In the genomic region with DNA sequence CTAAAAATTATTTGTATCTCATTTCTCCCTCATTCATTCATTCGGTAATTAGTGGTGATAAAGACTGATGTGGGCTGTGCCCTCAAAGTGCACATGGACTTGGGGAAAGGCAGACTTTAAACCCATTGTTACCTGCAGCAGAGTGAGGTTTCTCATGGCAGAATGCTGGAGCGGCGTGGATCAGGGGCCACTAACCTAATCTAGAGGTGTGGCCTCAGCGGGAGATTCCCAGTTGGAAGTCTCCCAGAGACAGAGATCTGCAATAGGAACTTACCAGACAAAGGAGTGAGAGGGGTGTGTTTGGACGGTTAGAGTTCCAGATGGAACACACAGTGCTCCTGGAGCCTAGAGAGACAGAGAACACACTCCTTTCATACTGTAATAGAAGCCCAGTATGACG, we compare ENCODE assay signal across 32 cellular contexts.
"Had no signal": no experiment of that assay in that cellular context is flagged by ENCODE, and none has a peak within 500 bp of the region (broad histone marks: within the 10 kb centered on the region; RNA-seq: fewer than 3 reads in every experiment).

No MANE protein-coding gene starts in this region.

- H3K27ac Mint-ChIP-seq: activated B cell treated with CpG ODN at 0.5 μM for 24 hours; activated CD8-positive, alpha-beta T cell treated with anti-CD3 and anti-CD28 coated beads for 36 hours; T-cell had no signal

- H3K4me1 ChIP-seq: adrenal gland, body of pancreas had no signal

- H3K4me1 Mint-ChIP-seq: activated B cell treated with CpG ODN at 0.5 μM for 24 hours; activated naive CD4-positive, alpha-beta T cell treated with anti-CD3 and anti-CD28 coated beads, Interleukin-2, amount 50 U/mL, for 24 hours; activated T-helper 17 cell treated with anti-CD3 and anti-CD28 coated beads, Interleukin-2, amount 50 U/mL, for 72 hours had no signal

- DNase-seq: activated B cell treated with CpG ODN at 0.5 μM for 24 hours; activated CD4-positive, alpha-beta T cell treated with anti-CD3 and anti-CD28 coated beads for 4 hours; activated CD4-positive, CD25-positive, alpha-beta regulatory T cell treated with anti-CD3 and anti-CD28 coated beads, Interleukin-2, amount 50 U/mL, for 72 hours; activated CD8-positive, alpha-beta T cell treated with anti-CD3 and anti-CD28 coated beads for 36 hours; activated effector memory CD4-positive, alpha-beta T cell treated with anti-CD3 and anti-CD28 coated beads, Interleukin-2, amount 50 U/mL, for 16 hours; activated naive CD4-positive, alpha-beta T cell; activated T-cell treated with anti-CD3 and anti-CD28 coated beads for 4 hours; activated T-cell treated with anti-CD3 and anti-CD28 coated beads, Interleukin-2, amount 50 U/mL, for 48 hours; adrenal gland; body of pancreas; caudate nucleus; NCI-H1092 treated with DMSO at 0.1 percent for 48 hours; NCI-H1417; NCI-H146; NCI-H187; NCI-H2029 treated with DMSO at 0.1 percent for 48 hours; NCI-H2107; NCI-H2171; NCI-H510A; NCI-H526; NCI-H748 treated with DMSO at 0.1 percent for 48 hours; PC-9; SIG-M5; T-cell; T-helper 2 cell; T-helper 9 cell had no signal

- H3K4me3 Mint-ChIP-seq: activated B cell treated with CpG ODN at 0.5 μM for 24 hours; activated CD8-positive, alpha-beta T cell treated with anti-CD3 and anti-CD28 coated beads for 36 hours; activated naive CD4-positive, alpha-beta T cell treated with anti-CD3 and anti-CD28 coated beads, Interleukin-2, amount 50 U/mL, for 24 hours; activated T-helper 17 cell treated with anti-CD3 and anti-CD28 coated beads, Interleukin-2, amount 50 U/mL, for 72 hours; T-cell had no signal

- H3K9me3 Mint-ChIP-seq: activated B cell treated with CpG ODN at 0.5 μM for 24 hours; activated CD8-positive, alpha-beta T cell treated with anti-CD3 and anti-CD28 coated beads for 36 hours; activated naive CD4-positive, alpha-beta T cell treated with anti-CD3 and anti-CD28 coated beads, Interleukin-2, amount 50 U/mL, for 24 hours; activated T-helper 17 cell treated with anti-CD3 and anti-CD28 coated beads, Interleukin-2, amount 50 U/mL, for 72 hours; T-cell had no signal

- H3K4me3 ChIP-seq: adrenal gland, body of pancreas, PC-9 had no signal

- H3K9me3 ChIP-seq: adrenal gland, body of pancreas had no signal

- H3K27me3 Mint-ChIP-seq: activated B cell treated with CpG ODN at 0.5 μM for 24 hours; activated CD8-positive, alpha-beta T cell treated with anti-CD3 and anti-CD28 coated beads for 36 hours; activated naive CD4-positive, alpha-beta T cell treated with anti-CD3 and anti-CD28 coated beads, Interleukin-2, amount 50 U/mL, for 24 hours; activated T-helper 17 cell treated with anti-CD3 and anti-CD28 coated beads, Interleukin-2, amount 50 U/mL, for 72 hours; T-cell had no signal

- H3K27me3 ChIP-seq: adrenal gland, body of pancreas had no signal

- H3K27ac ChIP-seq: adrenal gland, body of pancreas, PC-9, RWPE1, VCaP had no signal

- ATAC-seq: activated CD8-positive, alpha-beta T cell treated with anti-CD3 and anti-CD28 coated beads for 36 hours; activated T-helper 17 cell treated with anti-CD3 and anti-CD28 coated beads, Interleukin-2, amount 50 U/mL, for 72 hours; body of pancreas; Right ventricle myocardium inferior; SK-N-SH treated with all-trans-retinoic acid at 6 μM for 48 hours; T-cell had no signal
